ENCODE assay signal across 17 cellular contexts in genomic region chr17:17503566-17504130, GRCh38. TPM values are rescaled to one million over a fixed set of nuclear protein-coding genes. Genes with fewer than 3 reads are reported as not detected.
DNase-seq lines count a peak whose midpoint lies in the region; ATAC-seq lines count a peak whose summit lies in the region.
"Had no signal": no experiment of that assay in that cellular context is flagged by ENCODE, and none has a peak within 500 bp of the region (broad histone marks: within the 10 kb centered on the region; RNA-seq: fewer than 3 reads in every experiment).

No MANE protein-coding gene starts in this region.

- no peaks in the 10 kb centered on the region for H3K9me3 ChIP-seq in right cardiac atrium (ENCODE audit: control insufficient read depth, low read length)
- H3K9me3 ChIP-seq: upper lobe of left lung had no signal

- intact Hi-C loops in right cardiac atrium (cut with DNase I), result no loop called here
- intact Hi-C loops in posterior cingulate gyrus (cut with DNase I), result no loop called here

- ATAC-seq in right cardiac atrium (peak; percentile 4 to 32), GM18909 (IDR thresholded peaks at IDR 0.05; ENCODE audit: poor library complexity, unreplicated experiment) (no peak)
- ATAC-seq: natural killer cell treated with Interleukin-12 subunit alpha and Interleukin-12 subunit beta and Interleukin-15 and Interleukin-18, amount 100 ng/mL, for 72 hours had no signal

- peaks cover 3% of the 10 kb centered on the region for H3K4me1 ChIP-seq in right cardiac atrium (ENCODE audit: control insufficient read depth, insufficient read depth, low read length)

- H3K27me3 ChIP-seq in right cardiac atrium (ENCODE audit: control insufficient read depth, insufficient read depth), result no peaks in the 10 kb centered on the region
- H3K27me3 ChIP-seq: upper lobe of left lung had no signal

- H3K27ac ChIP-seq in right cardiac atrium (ENCODE audit: low read length), result no peak overlapping the region
- H3K27ac ChIP-seq: 22Rv1, upper lobe of left lung had no signal

- H3K4me3 ChIP-seq in right cardiac atrium (ENCODE audit: low read length), result no peak overlapping the region
- H3K4me3 ChIP-seq: upper lobe of left lung had no signal

- DNase-seq in DMS 273 (lab: John Stamatoyannopoulos, UW; ENCODE audit: unreplicated experiment), result peak; percentile 20
- no peak for DNase-seq in DMS 273 treated with DMSO at 0.1 percent for 48 hours (lab: John Stamatoyannopoulos, UW)
- peak; percentile 33 for DNase-seq in NCI-H69 (lab: John Stamatoyannopoulos, UW)
- DNase-seq in right cardiac atrium, result peak in 2 of 3 donors; percentile 76 to 79
- DNase-seq in posterior cingulate gyrus, result peak in 9 of 10 donors; percentile 44 to 97 (median 84)
- no peak for DNase-seq in NCI-H1694 treated with DMSO at 0.1 percent for 48 hours (lab: John Stamatoyannopoulos, UW)
- DNase-seq in NCI-H187 (lab: John Stamatoyannopoulos, UW), result no peak
- DNase-seq: activated CD4-positive, alpha-beta memory T cell treated with anti-CD3 and anti-CD28 coated beads for 36 hours; activated naive CD8-positive, alpha-beta T cell treated with anti-CD3 and anti-CD28 coated beads, Interleukin-2, amount 10 ng/mL, durations not matched to agents 7 days and 5 days; central memory CD4-positive, alpha-beta T cell; foreskin fibroblast; NCI-H82; SW 1271; upper lobe of left lung had no signal

- WGBS in right cardiac atrium, result 31% methylated on average over 7 of the region's 7 CpGs

RNA-seq across cellular contexts. Expression of gene RASD1, which starts 7.5 kb away (rescaled TPM):
- 10 to 100 TPM; 18.7 to 63.8 (median 39.9) TPM for total RNA-seq in right cardiac atrium
- 66.2 TPM for polyA plus RNA-seq in right cardiac atrium

RNA-seq across cellular contexts. Expression of gene MED9, which starts 26.8 kb away (rescaled TPM):
- total RNA-seq in right cardiac atrium, result 10 to 100 TPM; 30.7 to 35.6 (median 32.6) TPM
- polyA plus RNA-seq in right cardiac atrium, result 38.5 TPM

Comparison
In these comparisons a context has a peak if more than half of its experiments do, and no peak if none do; other contexts are left out.
1. DNase-seq: peak in DMS 273 (single experiment), NCI-H69 (single experiment), right cardiac atrium (2 of 3) and posterior cingulate gyrus (9 of 10); none in DMS 273 treated with DMSO at 0.1 percent for 48 hours (single experiment), NCI-H1694 treated with DMSO at 0.1 percent for 48 hours (single experiment) and NCI-H187 (0 of 2).